ENCODE assay signal across 34 cellular contexts in the genomic region with DNA sequence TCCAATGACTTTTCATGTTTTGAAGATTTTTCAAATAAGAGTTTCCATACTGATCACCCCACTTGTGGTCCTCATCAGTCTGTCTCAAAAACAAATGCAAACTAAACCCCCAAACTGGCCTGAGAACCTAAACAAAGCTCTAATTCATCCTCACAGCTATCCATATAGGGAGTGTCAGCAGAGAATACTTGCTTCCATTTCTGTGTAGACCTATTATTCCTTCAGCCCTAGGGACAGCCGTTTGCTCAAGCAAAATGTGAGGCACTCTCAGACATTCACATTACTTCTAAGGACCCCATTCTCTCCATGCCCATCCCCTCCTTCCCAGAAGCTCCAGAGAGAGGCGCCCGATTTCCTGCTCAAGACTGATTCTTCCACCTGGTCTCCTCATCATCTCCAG.
"Had no signal": no experiment of that assay in that cellular context is flagged by ENCODE, and none has a peak within 500 bp of the region (broad histone marks: within the 10 kb centered on the region; RNA-seq: fewer than 3 reads in every experiment).

No MANE protein-coding gene starts in this region.

- DNase-seq: activated CD4-positive, alpha-beta T cell treated with anti-CD3 and anti-CD28 coated beads for 4 hours; activated CD4-positive, alpha-beta T cell treated with anti-CD3 and anti-CD28 coated beads, Interleukin-2, amount 50 U/mL, for 4 hours; activated CD8-positive, alpha-beta memory T cell treated with anti-CD3 and anti-CD28 coated beads for 24 hours; activated effector memory CD4-positive, alpha-beta T cell treated with anti-CD3 and anti-CD28 coated beads, Interleukin-2, amount 50 U/mL, for 16 hours; activated naive CD4-positive, alpha-beta T cell treated with anti-CD3 and anti-CD28 coated beads for 36 hours; activated naive CD8-positive, alpha-beta T cell treated with anti-CD3 and anti-CD28 coated beads for 36 hours; adrenal gland; aorta; body of pancreas; effector CD4-positive, alpha-beta T cell; esophagus squamous epithelium; glutamatergic neuron; islet precursor cell; left colon; mammary epithelial cell; naive thymus-derived CD8-positive, alpha-beta T cell; occipital lobe; stimulated activated CD4-positive, alpha-beta T cell treated with anti-CD3 and anti-CD28 coated beads, Interleukin-1b, Interleukin-23, amount 100 ng/mL, for 48 hours; stimulated activated CD4-positive, alpha-beta T cell treated with anti-CD3 and anti-CD28 coated beads, Interleukin-4, amount 100 ng/mL, for 4 hours; stimulated activated CD8-positive, alpha-beta memory T cell treated with anti-CD3 and anti-CD28 coated beads, Interleukin-4, amount 100 ng/mL, for 48 hours; stimulated activated naive B cell treated with anti-CD40 and anti-IgM and Interleukin-4, amounts not matched to agents 10 μg/mL and 1 μg/mL and 100 μg/mL, for 72 hours; stomach; T-helper 9 cell; testis; transverse colon had no signal

- H3K27me3 ChIP-seq: adrenal gland, body of pancreas, esophagus squamous epithelium, neural progenitor cell, right atrium auricular region, stomach, testis had no signal

- FAIRE-seq: endometrium, frontal cortex, TTC549 had no signal

- H3K36me3 ChIP-seq: transverse colon had no signal

- H3K4me3 ChIP-seq: adrenal gland, body of pancreas, esophagus squamous epithelium, neural progenitor cell, right atrium auricular region, smooth muscle cell, stomach, testis, transverse colon had no signal

- ATAC-seq: body of pancreas; left colon; naive thymus-derived CD8-positive, alpha-beta T cell; stimulated activated naive B cell treated with anti-CD40 and anti-IgM and Interleukin-4, amounts not matched to agents 10 μg/mL and 1 μg/mL and 100 μg/mL, for 72 hours had no signal

- H3K27ac ChIP-seq: adrenal gland, body of pancreas, epithelial cell of prostate, esophagus squamous epithelium, neural progenitor cell, parathyroid adenoma, right atrium auricular region, stomach, testis, transverse colon, VCaP had no signal
